ENCODE assay signal across 8 cellular contexts in the genomic region with DNA sequence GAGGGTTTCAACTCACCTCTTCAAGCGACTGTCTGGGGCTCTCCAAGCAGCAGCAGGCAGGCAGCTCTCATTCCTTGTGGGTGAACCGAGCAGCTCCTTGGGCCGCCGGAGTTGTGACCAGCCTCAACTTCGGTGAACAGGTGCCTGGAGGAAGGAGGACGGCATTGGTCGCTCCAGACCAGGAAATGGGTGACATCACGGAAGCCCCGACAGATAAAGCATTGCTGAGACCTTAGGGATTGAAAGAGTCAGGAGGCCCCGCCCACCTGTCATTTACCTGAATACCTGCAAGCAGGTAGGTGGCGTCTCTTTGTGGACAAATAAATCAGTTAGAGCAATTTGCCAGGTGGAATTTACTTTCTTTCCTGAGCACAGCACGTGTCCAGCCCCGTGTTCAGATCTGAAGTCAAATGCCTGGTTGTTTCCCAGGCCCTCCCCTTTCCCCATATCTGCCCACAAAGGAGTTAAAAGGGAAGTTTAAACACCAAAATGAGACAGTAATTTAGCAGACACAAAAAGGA. TPM values are rescaled to one million over a fixed set of nuclear protein-coding genes. Genes with fewer than 3 reads are reported as not detected.
DNase-seq lines count a peak whose midpoint lies in the region; ATAC-seq and TF ChIP-seq lines count a peak whose summit lies in the region.

A gene (minus strand): TSS at position 115 of the 521 bp plus-strand sequence. CDS start 17,484 bp downstream, outside the sequence.

- TF ChIP-seq CTCF in heart right ventricle (IDR thresholded peaks at IDR 0.05) (no peak), VCaP (conservative IDR thresholded peaks at IDR 0.05) (peak; percentile 67)

- H3K9me3 ChIP-seq in heart right ventricle = no peaks in the 10 kb centered on the region

- intact Hi-C loops in Right ventricle myocardium inferior (cut with DNase I) (no loop called here), heart right ventricle (cut with DNase I) (loop anchor here in 1 of 10 donors (10.0 kb wide), 1 partner anchor 113 kb away; no protein-coding TSS in a partner anchor)

- H3K27ac ChIP-seq in heart right ventricle (peak within 1 kb of the TSS in 5 of 10 donors; percentile 24 to 63 (median 59)), VCaP (peak within 1 kb of the TSS; percentile 96)

- ATAC-seq in Right ventricle myocardium inferior (no peak), heart right ventricle (no peak), left lobe of liver (peak; percentile 83), GM19023 (IDR thresholded peaks at IDR 0.05; ENCODE audit: unreplicated experiment) (no peak), GM21390 (IDR thresholded peaks at IDR 0.05; ENCODE audit: unreplicated experiment) (no peak)

- peaks cover 0 to 22% (median 14%) of the 10 kb centered on the region in 9 donors for H3K4me1 ChIP-seq in heart right ventricle

- no peaks in the 10 kb centered on the region for H3K36me3 ChIP-seq in heart right ventricle

- DNase-seq in Right ventricle myocardium inferior (ENCODE audit: missing footprints) (no peak), heart right ventricle (no peak), left lobe of liver (ENCODE audit: low spot score) (peak; percentile 86), ureter (ENCODE audit: low spot score) (peak; percentile 92), COLO829 (ENCODE audit: low spot score) (no peak)

- H3K4me3 ChIP-seq in heart right ventricle = peak within 1 kb of the TSS in 1 of 10 donors; percentile 28

- 70 to 72% methylated on average over 13 of the region's 13 CpGs for WGBS in heart right ventricle, 2 donors

- no peaks in the 10 kb centered on the region for H3K27me3 ChIP-seq in heart right ventricle

RNA-seq across cellular contexts. Expression of the gene that starts here (rescaled TPM):
- total RNA-seq in Right ventricle myocardium inferior (11.2 TPM), heart right ventricle (10 to 100 TPM in 2 of 10 donors, 1 to 10 TPM in 8; 2.0 to 16.1 (median 4.9) TPM), left lobe of liver (7.0 TPM), ureter (26.7 TPM)
- 1 to 10 TPM; 7.3 to 9.4 TPM for polyA plus RNA-seq in heart right ventricle

Comparison
In these comparisons a context has a peak if more than half of its experiments do, and no peak if none do; other contexts are left out.
1. DNase-seq: peak in left lobe of liver (single experiment) and ureter (single experiment); none in Right ventricle myocardium inferior (single experiment), heart right ventricle (0 of 2) and COLO829 (single experiment).